ENCODE assay signal across 10 cellular contexts in genomic region chr2:102166189-102166845, GRCh38. TPM values are rescaled to one million over a fixed set of nuclear protein-coding genes. Genes with fewer than 3 reads are reported as not detected.
DNase-seq lines count a peak whose midpoint lies in the region; ATAC-seq, FAIRE-seq and TF ChIP-seq lines count a peak whose summit lies in the region.
"Had no signal": no experiment of that assay in that cellular context is flagged by ENCODE, and none has a peak within 500 bp of the region (broad histone marks: within the 10 kb centered on the region; RNA-seq: fewer than 3 reads in every experiment).

No MANE protein-coding gene starts in this region.

- TF ChIP-seq CTCF in astrocyte of the spinal cord (IDR thresholded peaks at IDR 0.05; ENCODE audit: low read depth, low read length) (peak; percentile 68), upper lobe of left lung (IDR thresholded peaks at IDR 0.05) (peak in 5 of 6 experiments; percentile 26 to 62 (median 47))

- peaks cover 0 to 66% (median 17%) of the 10 kb centered on the region in 4 donors for H3K36me3 ChIP-seq in upper lobe of left lung

- H3K27ac ChIP-seq in upper lobe of left lung: peak overlapping the region in 2 of 4 donors; percentile 23 to 37

- H3K27ac Mint-ChIP-seq in activated CD4-positive, alpha-beta T cell treated with anti-CD3 and anti-CD28 coated beads for 36 hours: no peak overlapping the region
- H3K27ac Mint-ChIP-seq: activated naive CD8-positive, alpha-beta T cell had no signal

- no peaks in the 10 kb centered on the region for H3K9me3 ChIP-seq in upper lobe of left lung

- H3K4me3 ChIP-seq in astrocyte of the spinal cord (ENCODE audit: low read depth, low read length) (no peak overlapping the region), upper lobe of left lung (no peak overlapping the region)

- peak; percentile 47 for ATAC-seq in activated CD4-positive, alpha-beta T cell treated with anti-CD3 and anti-CD28 coated beads for 36 hours
- ATAC-seq in upper lobe of left lung (ENCODE audit: low FRiP score in 2 of 2): peak; percentile 46 to 61

- intact Hi-C loops in activated CD4-positive, alpha-beta T cell treated with anti-CD3 and anti-CD28 coated beads for 36 hours (cut with DNase I, micrococcal nuclease): loop anchor here (1.0 to 5.0 kb wide), 3 partner anchors 18 to 284 kb away; no protein-coding TSS in a partner anchor

- no peaks in the 10 kb centered on the region for H3K9me3 Mint-ChIP-seq in activated CD4-positive, alpha-beta T cell treated with anti-CD3 and anti-CD28 coated beads for 36 hours (ENCODE audit: low read depth)

- TF ChIP-seq POLR2A in upper lobe of left lung (IDR thresholded peaks at IDR 0.05): no peak

- FAIRE-seq in islet of Langerhans (lab: Jason Lieb, UNC) (peak; percentile 81), frontal cortex (lab: Jason Lieb, UNC) (no peak)

- H3K36me3 Mint-ChIP-seq in activated CD4-positive, alpha-beta T cell treated with anti-CD3 and anti-CD28 coated beads for 36 hours (ENCODE audit: low read depth): peaks cover 31% of the 10 kb centered on the region
- H3K36me3 Mint-ChIP-seq: activated naive CD8-positive, alpha-beta T cell had no signal

- peaks cover 9% of the 10 kb centered on the region for H3K4me1 Mint-ChIP-seq in activated CD4-positive, alpha-beta T cell treated with anti-CD3 and anti-CD28 coated beads for 36 hours

- peaks cover 14 to 35% (median 21%) of the 10 kb centered on the region in 4 donors for H3K4me1 ChIP-seq in upper lobe of left lung

- no peaks in the 10 kb centered on the region for H3K27me3 Mint-ChIP-seq in activated CD4-positive, alpha-beta T cell treated with anti-CD3 and anti-CD28 coated beads for 36 hours

- no peak overlapping the region for H3K4me3 Mint-ChIP-seq in activated CD4-positive, alpha-beta T cell treated with anti-CD3 and anti-CD28 coated beads for 36 hours
- H3K4me3 Mint-ChIP-seq: activated naive CD8-positive, alpha-beta T cell had no signal

- POLR2A ChIA-PET in activated CD4-positive, alpha-beta T cell treated with anti-CD3 and anti-CD28 coated beads for 36 hours (lab: Charles Lee): no interaction called here

- no peak for TF ChIP-seq EP300 in upper lobe of left lung (IDR thresholded peaks at IDR 0.05)

- CTCF ChIA-PET in activated CD4-positive, alpha-beta T cell treated with anti-CD3 and anti-CD28 coated beads for 36 hours (lab: Charles Lee): interaction anchor here (1.1 to 3.0 kb wide), 12 partner anchors 10 to 282 kb away, joined by 4 to 16 read pairs (median 5); no protein-coding TSS in a partner anchor

- no peak for DNase-seq in activated CD4-positive, alpha-beta T cell treated with anti-CD3 and anti-CD28 coated beads for 36 hours
- no peak for DNase-seq in activated CD4-positive, alpha-beta T cell treated with anti-CD3 and anti-CD28 coated beads for 1 hour
- DNase-seq in astrocyte of the spinal cord (ENCODE audit: low read depth, low spot score): peak; percentile 86
- DNase-seq in upper lobe of left lung: peak in 1 of 2 donors; percentile 44
- no peak for DNase-seq in frontal cortex (ENCODE audit: low spot score in 2 of 2)
- DNase-seq in T-helper 1 cell: no peak
- DNase-seq in NCI-H1105 (lab: John Stamatoyannopoulos, UW): no peak
- DNase-seq: stimulated activated CD4-positive, alpha-beta T cell treated with anti-CD3 and anti-CD28 coated beads, Interleukin-2, amount 100 ng/mL, for 48 hours had no signal

- in situ Hi-C loops in astrocyte of the spinal cord (cut with HindIII; ENCODE audit: low sequenced_read_pairs): no loop called here

- H3K27me3 ChIP-seq in upper lobe of left lung: no peaks in the 10 kb centered on the region

- 30 to 34% methylated on average over 4 of the region's 4 CpGs for WGBS in upper lobe of left lung, 2 donors

RNA-seq across cellular contexts. Expression of gene IL1RL2, which starts 20.5 kb away (rescaled TPM):
- 1 to 10 TPM; 1.5 to 1.7 TPM for total RNA-seq in activated CD4-positive, alpha-beta T cell treated with anti-CD3 and anti-CD28 coated beads for 36 hours
- total RNA-seq in upper lobe of left lung (1 to 10 TPM in 3 of 6 donors, under 1 TPM in 2, not detected in 1; 0.57 to 1.7 (median 1.4) TPM), frontal cortex (0.82 TPM)

RNA-seq across cellular contexts. Expression of gene IL1R1, which starts 23.8 kb away (rescaled TPM):
- 10 to 100 TPM; 20.8 to 21.8 TPM for total RNA-seq in activated CD4-positive, alpha-beta T cell treated with anti-CD3 and anti-CD28 coated beads for 36 hours
- total RNA-seq in upper lobe of left lung (100 to 1,000 TPM in 3 of 6 donors, 10 to 100 TPM in 3; 48.2 to 148 (median 111) TPM), frontal cortex (0.41 TPM)

Comparison
In these comparisons a context has a peak if more than half of its experiments do, and no peak if none do; other contexts are left out.
1. RNA of gene IL1R1, which starts 23.8 kb away (total RNA-seq): 48.2 to 148 TPM in upper lobe of left lung and 20.8 to 21.8 TPM in activated CD4-positive, alpha-beta T cell treated with anti-CD3 and anti-CD28 coated beads for 36 hours; 0.41 TPM in frontal cortex (single experiment); every median in the first group is over 10 times any median in the second.